Comparison of ENCODE assay signal across 3 cellular contexts in genomic region chr7:76703815-76704214, GRCh38.
A peak's percentile ranks its signal among the peaks of the same experiment; 100 is the strongest.
DNase-seq lines count a peak whose midpoint lies in the region; ATAC-seq, FAIRE-seq and TF ChIP-seq lines count a peak whose summit lies in the region.
"Not testable (repeated sequence)": the region's sequence is repeated elsewhere in the genome, so short reads cannot be mapped to it uniquely, and the experiment has no call there.

No MANE protein-coding gene starts in this region.

- BruUV-seq in HepG2 (replicated peaks; lab: Mats Ljungman, UMichigan), result not testable (repeated sequence)

- H3K9me3 ChIP-seq in HepG2 (ENCODE audit: low read length), result not testable (repeated sequence)

- POLR2A ChIA-PET in HepG2 (lab: Yijun Ruan, JAX), result not testable (repeated sequence)

- H3K27ac ChIP-seq in HepG2 (ENCODE audit: extremely low read length, insufficient read depth, low read length), result not testable (repeated sequence)

- not testable (repeated sequence) for H4K20me1 ChIP-seq in HepG2 (ENCODE audit: insufficient read depth, low read length)

- not testable (repeated sequence) for H3K27me3 ChIP-seq in bronchial epithelial cell (ENCODE audit: control insufficient read depth, insufficient read depth, low read length); HepG2 (ENCODE audit: control insufficient read depth in 1 of 2, insufficient read depth in 2 of 2, low read length in 2 of 2)

- intact Hi-C loops in HepG2 (cut with micrococcal nuclease; ENCODE audit: unreplicated experiment), result not testable (repeated sequence)

- H3K4me2 ChIP-seq in HepG2 (ENCODE audit: low read depth, low read length), result not testable (repeated sequence)

- TF ChIP-seq EP300 in HepG2 (IDR thresholded peaks at IDR 0.05; ENCODE audit: low read depth in 2 of 2, low read length in 2 of 2); HepG2 (CRISPR knock-in tag; IDR thresholded peaks at IDR 0.05; ENCODE audit: borderline replicate concordance): not testable (repeated sequence)

- peak; percentile 47 for FAIRE-seq in bronchial epithelial cell (lab: Jason Lieb, UNC)
- not testable (repeated sequence) for FAIRE-seq in HepG2 (lab: Jason Lieb, UNC)

- not testable (repeated sequence) for H3K4me3 ChIP-seq in bronchial epithelial cell (ENCODE audit: low read depth, low read length); HepG2 (replicated peaks in 1 of 3; ENCODE audit: insufficient read depth in 1 of 3, low read depth in 2 of 3, low read length in 3 of 3)

- not testable (repeated sequence) for H3K79me2 ChIP-seq in HepG2 (ENCODE audit: insufficient read depth, low read length)

- H3K36me3 ChIP-seq in bronchial epithelial cell (ENCODE audit: control insufficient read depth, insufficient read depth, low read length); HepG2 (replicated peaks in 1 of 2; ENCODE audit: control insufficient read depth in 1 of 2, insufficient read depth in 2 of 2, low read length in 2 of 2): not testable (repeated sequence)

- in situ Hi-C loops in HepG2 (cut with HindIII; ENCODE audit: extremely low pct_ligation_motif_present, low pct_unique_long_range_greater_than_20kb), result not testable (repeated sequence)

- H3K9ac ChIP-seq in HepG2 (ENCODE audit: insufficient read depth, low read depth, low read length), result not testable (repeated sequence)

- not testable (repeated sequence) for TF ChIP-seq RAD21 in HepG2 (CRISPR knock-in tag; IDR thresholded peaks at IDR 0.05)

- H2AFZ ChIP-seq in HepG2 (ENCODE audit: low read length), result not testable (repeated sequence)

- DNase-seq in bronchial epithelial cell (ENCODE audit: low read depth); left lobe of liver (ENCODE audit: low spot score); HepG2 (ENCODE audit: low spot score): not testable (repeated sequence)

- TF ChIP-seq POLR2A in HepG2 (IDR thresholded peaks at IDR 0.05; ENCODE audit: insufficient read depth in 1 of 2, low read depth in 2 of 2, low read length in 2 of 2), result not testable (repeated sequence)

- TF ChIP-seq CTCF in bronchial epithelial cell (IDR thresholded peaks at IDR 0.05; ENCODE audit: insufficient read depth, low read length, severe bottlenecking); HepG2 (CRISPR knock-in tag; IDR thresholded peaks at IDR 0.05): not testable (repeated sequence)

- not testable (repeated sequence) for H3K4me1 ChIP-seq in HepG2 (ENCODE audit: insufficient read depth, low read length)

- CTCF ChIA-PET in HepG2 (lab: Yijun Ruan, JAX; ENCODE audit: low intra/inter-chr PET ratio, low total read pairs), result not testable (repeated sequence)

- ATAC-seq in left lobe of liver (peak; percentile 56), HepG2 (peak; percentile 76)
